ENCODE assay signal across 8 cellular contexts in genomic region chr5:80711938-80712337, GRCh38. TPM values are rescaled to one million over a fixed set of nuclear protein-coding genes. Genes with fewer than 3 reads are reported as not detected.
DNase-seq lines count a peak whose midpoint lies in the region; FAIRE-seq and TF ChIP-seq lines count a peak whose summit lies in the region.

No MANE protein-coding gene starts in this region.

- H3K27me3 ChIP-seq in breast epithelium (no peaks in the 10 kb centered on the region), testis (no peaks in the 10 kb centered on the region), esophagus squamous epithelium (no peaks in the 10 kb centered on the region)

- peak; percentile 48 for DNase-seq in MCF 10A (ENCODE audit: unreplicated experiment)
- no peak for DNase-seq in breast epithelium (ENCODE audit: low spot score in 2 of 2)
- peak; percentile 20 for DNase-seq in NCI-H748 treated with DMSO at 0.1 percent for 48 hours (lab: John Stamatoyannopoulos, UW)
- DNase-seq in fibroblast of gingiva (ENCODE audit: low read depth): peak; percentile 14
- DNase-seq in testis: peak; percentile 43
- DNase-seq in esophagus squamous epithelium (lab: John Stamatoyannopoulos, UW): no peak
- no peak for DNase-seq in NK-92 treated with Interleukin-12 subunit alpha and Interleukin-12 subunit beta, amount 100 ng/mL, for 24 hours (lab: John Stamatoyannopoulos, UW)
- no peak for DNase-seq in GM12892 (ENCODE audit: insufficient read length)

- H3K4me1 Mint-ChIP-seq in MCF 10A (ENCODE audit: insufficient read depth, unreplicated experiment): no peaks in the 10 kb centered on the region

- WGBS in testis, 2 donors: 94% methylated on average over 3 of the region's 3 CpGs
- WGBS in esophagus squamous epithelium, 2 donors: 93 to 100% methylated on average over 1 to 3 of the region's 3 CpGs

- intact Hi-C loops in MCF 10A (cut with micrococcal nuclease): loop anchor here (1.0 kb wide), 2 partner anchors 396 to 453 kb away; no protein-coding TSS in a partner anchor
- intact Hi-C loops in breast epithelium (cut with DNase I; ENCODE audit: low total_unique reads): no loop called here
- intact Hi-C loops in testis (cut with DNase I; ENCODE audit: low total_unique reads): no loop called here
- intact Hi-C loops in esophagus squamous epithelium (cut with DNase I): no loop called here

- H3K4me1 ChIP-seq in breast epithelium (no peaks in the 10 kb centered on the region), testis (no peaks in the 10 kb centered on the region), esophagus squamous epithelium (no peaks in the 10 kb centered on the region)

- H3K36me3 Mint-ChIP-seq in MCF 10A (ENCODE audit: insufficient read depth, unreplicated experiment): peaks cover 30% of the 10 kb centered on the region

- no peak for FAIRE-seq in GM12892 (lab: Jason Lieb, UNC)

- no TSS peak for BruUV-seq in MCF 10A (replicated peaks; lab: Mats Ljungman, UMichigan)

- CTCF ChIA-PET in MCF 10A (lab: Yijun Ruan, JAX): interaction anchor here (0.6 to 2.3 kb wide), 9 partner anchors 13 to 479 kb away, joined by 3 to 9 read pairs (median 3); no protein-coding TSS in a partner anchor

- H3K27ac Mint-ChIP-seq in MCF 10A (ENCODE audit: low read depth, unreplicated experiment): no peak overlapping the region

- H3K36me3 ChIP-seq in breast epithelium (no peaks in the 10 kb centered on the region), testis (ENCODE audit: low read depth, missing control alignments) (no peaks in the 10 kb centered on the region), esophagus squamous epithelium (peaks cover 0 to 55% (median 4%) of the 10 kb centered on the region in 3 donors)

- TF ChIP-seq CTCF in MCF 10A (IDR thresholded peaks at IDR 0.05; ENCODE audit: unreplicated experiment) (peak; percentile 41), breast epithelium (IDR thresholded peaks at IDR 0.05) (no peak), testis (IDR thresholded peaks at IDR 0.05) (no peak), esophagus squamous epithelium (IDR thresholded peaks at IDR 0.05) (peak in 2 of 6 experiments; percentile 20 to 40)

- no peaks in the 10 kb centered on the region for H3K27me3 Mint-ChIP-seq in MCF 10A (ENCODE audit: insufficient read depth, unreplicated experiment)

- H3K9me3 ChIP-seq in breast epithelium: no peaks in the 10 kb centered on the region
- no peaks in the 10 kb centered on the region for H3K9me3 ChIP-seq in testis
- no peaks in the 10 kb centered on the region for H3K9me3 ChIP-seq in esophagus squamous epithelium

- no peaks in the 10 kb centered on the region for H3K9me3 Mint-ChIP-seq in MCF 10A (ENCODE audit: unreplicated experiment)

- no peak overlapping the region for H3K27ac ChIP-seq in breast epithelium
- H3K27ac ChIP-seq in testis: no peak overlapping the region
- no peak overlapping the region for H3K27ac ChIP-seq in esophagus squamous epithelium

- H3K4me3 ChIP-seq in breast epithelium (no peak overlapping the region), testis (no peak overlapping the region), esophagus squamous epithelium (no peak overlapping the region)

- no peak for TF ChIP-seq POLR2A in breast epithelium (IDR thresholded peaks at IDR 0.05)
- no peak for TF ChIP-seq POLR2A in testis (IDR thresholded peaks at IDR 0.05)
- TF ChIP-seq POLR2A in esophagus squamous epithelium (IDR thresholded peaks at IDR 0.05): no peak
- TF ChIP-seq POLR2A in GM12892 (IDR thresholded peaks at IDR 0.05; ENCODE audit: low read depth, low read length): no peak

- POLR2A ChIA-PET in MCF 10A (lab: Yijun Ruan, JAX): interaction anchor here (0.7 to 0.8 kb wide), 2 partner anchors 13 to 396 kb away, joined by 3 to 5 read pairs; no protein-coding TSS in a partner anchor

- no peak overlapping the region for H3K4me3 Mint-ChIP-seq in MCF 10A (ENCODE audit: unreplicated experiment)

RNA-seq across cellular contexts. Expression of gene DHFR, which starts 57.2 kb away (rescaled TPM):
- 6.3 and 13.0 TPM in 2 replicates for total RNA-seq in MCF 10A (2022)
- total RNA-seq in breast epithelium: 10 to 100 TPM in 2 of 3 donors, 1 to 10 TPM in 1; 6.9 to 22.4 (median 10.8) TPM
- total RNA-seq in testis: 10 to 100 TPM; 16.8 to 18.0 TPM
- 35.2 TPM for polyA plus RNA-seq in testis (ENCODE audit: insufficient read depth, low read depth, low replicate concordance)
- 10 to 100 TPM in 2 of 4 donors, 1 to 10 TPM in 2; 6.2 to 22.7 (median 13.4) TPM for total RNA-seq in esophagus squamous epithelium
- 59.6 TPM for polyA plus RNA-seq in GM12892 (2012; ENCODE audit: missing spikeins)

RNA-seq across cellular contexts. Expression of gene MSH3, which starts 57.5 kb away (rescaled TPM):
- total RNA-seq in MCF 10A (2022) (17.5 and 21.9 TPM in 2 replicates), breast epithelium (10 to 100 TPM; 20.0 to 21.4 (median 21.3) TPM), testis (10 to 100 TPM; 16.6 to 17.7 TPM), esophagus squamous epithelium (10 to 100 TPM in 3 of 4 donors, 1 to 10 TPM in 1; 6.6 to 12.5 (median 11.6) TPM)
- 7.6 TPM for polyA plus RNA-seq in testis (ENCODE audit: insufficient read depth, low read depth, low replicate concordance)
- polyA plus RNA-seq in GM12892 (2012; ENCODE audit: missing spikeins): 9.1 TPM

Comparison
In these comparisons a context has a peak if more than half of its experiments do, and no peak if none do; other contexts are left out.
1. DNase-seq: peak in MCF 10A (single experiment), NCI-H748 treated with DMSO at 0.1 percent for 48 hours (single experiment), fibroblast of gingiva (single experiment) and testis (single experiment); none in breast epithelium (0 of 2), esophagus squamous epithelium (single experiment), NK-92 treated with Interleukin-12 subunit alpha and Interleukin-12 subunit beta, amount 100 ng/mL, for 24 hours (single experiment) and GM12892 (single experiment).